ENCODE assay signal across 8 cellular contexts in genomic region chr12:124913474-124914391, GRCh38. TPM values are rescaled to one million over a fixed set of nuclear protein-coding genes. Genes with fewer than 3 reads are reported as not detected.
A peak's percentile ranks its signal among the peaks of the same experiment; 100 is the strongest.
DNase-seq lines count a peak whose midpoint lies in the region; ATAC-seq and TF ChIP-seq lines count a peak whose summit lies in the region.

No MANE protein-coding gene starts in this region.

- WGBS in thymus: 12% methylated on average over 46 of the region's 46 CpGs

- ATAC-seq in GM19372 (IDR thresholded peaks at IDR 0.05; ENCODE audit: low read depth, unreplicated experiment) (peak; percentile 29), omental fat pad (ENCODE audit: low FRiP score) (peak; percentile 8)
- ATAC-seq in activated T-cell treated with anti-CD3 and anti-CD28 coated beads, Interleukin-2, amount 50 U/mL, for 4 hours: peak; percentile 42 to 54

- H3K4me1 ChIP-seq in thymus (ENCODE audit: control insufficient read depth, insufficient read depth, low read length): peaks cover 29% of the 10 kb centered on the region

- H3K27ac ChIP-seq in thymus (ENCODE audit: low read depth): peak overlapping the region; percentile 99

- TF ChIP-seq CTCF in LNCAP (IDR thresholded peaks at IDR 0.05): peak; percentile 59; the same call in 1 of the 2 replicates
- peak; percentile 51 for TF ChIP-seq CTCF in fibroblast of villous mesenchyme (IDR thresholded peaks at IDR 0.05; ENCODE audit: insufficient read depth, low read depth, low read length)
- TF ChIP-seq CTCF in omental fat pad (IDR thresholded peaks at IDR 0.05): peak in 1 of 3 donors; percentile 18

- no peaks in the 10 kb centered on the region for H3K27me3 Mint-ChIP-seq in activated T-cell treated with anti-CD3 and anti-CD28 coated beads, Interleukin-2, amount 50 U/mL, for 4 hours (ENCODE audit: low read depth)

- H3K9me3 ChIP-seq in thymus (ENCODE audit: control insufficient read depth): no peaks in the 10 kb centered on the region

- H3K27me3 ChIP-seq in thymus (ENCODE audit: control insufficient read depth, insufficient read depth): no peaks in the 10 kb centered on the region

- H3K4me1 Mint-ChIP-seq in activated T-cell treated with anti-CD3 and anti-CD28 coated beads, Interleukin-2, amount 50 U/mL, for 4 hours (ENCODE audit: low read depth): peaks cover 71% of the 10 kb centered on the region

- H3K36me3 Mint-ChIP-seq in activated T-cell treated with anti-CD3 and anti-CD28 coated beads, Interleukin-2, amount 50 U/mL, for 4 hours (ENCODE audit: insufficient read depth): peaks cover 34% of the 10 kb centered on the region

- H3K4me3 ChIP-seq in fibroblast of villous mesenchyme (ENCODE audit: low read depth, low read length): peak overlapping the region; percentile 96
- peak overlapping the region; percentile 80 for H3K4me3 ChIP-seq in thymus (ENCODE audit: low read length)

- peak; percentile 95 for DNase-seq in activated T-cell treated with anti-CD3 and anti-CD28 coated beads, Interleukin-2, amount 50 U/mL, for 4 hours
- DNase-seq in fibroblast of villous mesenchyme (ENCODE audit: low read depth) (peak; percentile 79), omental fat pad (ENCODE audit: low spot score) (peak; percentile 73), NCI-H2081 (lab: John Stamatoyannopoulos, UW) (no peak), NOMO-1 (lab: John Stamatoyannopoulos, UW; ENCODE audit: unreplicated experiment in 2 of 2) (no peak)

- H3K9me3 Mint-ChIP-seq in activated T-cell treated with anti-CD3 and anti-CD28 coated beads, Interleukin-2, amount 50 U/mL, for 4 hours: no peaks in the 10 kb centered on the region

- peaks cover 32% of the 10 kb centered on the region for H3K36me3 ChIP-seq in thymus (ENCODE audit: control insufficient read depth, insufficient read depth)

- H3K4me3 Mint-ChIP-seq in activated T-cell treated with anti-CD3 and anti-CD28 coated beads, Interleukin-2, amount 50 U/mL, for 4 hours: peak overlapping the region; percentile 99

RNA-seq across cellular contexts. Expression of gene UBC, which starts 0.7 kb away (rescaled TPM):
- 100 to 1,000 TPM; 856 to 923 (median 865) TPM for total RNA-seq in activated T-cell treated with anti-CD3 and anti-CD28 coated beads, Interleukin-2, amount 50 U/mL, for 4 hours
- total RNA-seq in fibroblast of villous mesenchyme: 1,520 and 1,741 TPM in 2 replicates
- 1,000 to 10,000 TPM; 1,220 to 2,129 (median 1,369) TPM for total RNA-seq in omental fat pad
- 1,037 TPM for polyA plus RNA-seq in thymus

RNA-seq across cellular contexts. Expression of gene SCARB1, which starts 50.1 kb away (rescaled TPM):
- 10 to 100 TPM; 17.0 to 29.9 (median 23.4) TPM for total RNA-seq in activated T-cell treated with anti-CD3 and anti-CD28 coated beads, Interleukin-2, amount 50 U/mL, for 4 hours
- total RNA-seq in fibroblast of villous mesenchyme (22.5 and 28.5 TPM in 2 replicates), omental fat pad (10 to 100 TPM; 24.2 to 79.4 (median 59.4) TPM)
- polyA plus RNA-seq in thymus: 16.7 TPM

Comparison
In these comparisons a context has a peak if more than half of its experiments do, and no peak if none do; other contexts are left out.
1. DNase-seq: peak in activated T-cell treated with anti-CD3 and anti-CD28 coated beads, Interleukin-2, amount 50 U/mL, for 4 hours (single experiment), fibroblast of villous mesenchyme (single experiment) and omental fat pad (single experiment); none in NCI-H2081 (0 of 2) and NOMO-1 (0 of 2).
2. Peak in every context shown above with its lines, with median percentiles within 50 percentile points of each other: ATAC-seq.